Comparison of ENCODE assay signal across 1 cellular context in genomic region chr14:24052656-24053547, GRCh38.
TF ChIP-seq lines count a peak whose summit lies in the region.

No MANE protein-coding gene starts in this region.

TF ChIP-seq in HepG2, 621 proteins besides CTCF, POLR2A, EP300 and RAD21 (continued from another document and continues in another):
- TF ChIP-seq ZHX1 (CRISPR knock-in tag; IDR thresholded peaks at IDR 0.05; ENCODE audit: low read depth) (no peak), NFAT5 (CRISPR knock-in tag; IDR thresholded peaks at IDR 0.05) (0 out of 2 replicates have a peak, but pooled peaks have one; percentile 51), ZNF567 (CRISPR knock-in tag; IDR thresholded peaks at IDR 0.05; ENCODE audit: borderline replicate concordance) (no peak), MTA1 (CRISPR knock-in tag; IDR thresholded peaks at IDR 0.05; ENCODE audit: borderline replicate concordance) (no peak), KLF16 (CRISPR knock-in tag; IDR thresholded peaks at IDR 0.05) (no peak), ZBTB1 (CRISPR knock-in tag; IDR thresholded peaks at IDR 0.05; ENCODE audit: borderline replicate concordance) (no peak), CCAR2 (optimal IDR thresholded peaks at IDR 0.05; ENCODE audit: low read depth, low read length) (no peak), ARID5B (CRISPR knock-in tag; IDR thresholded peaks at IDR 0.05) (no peak), MIER2 (CRISPR knock-in tag; IDR thresholded peaks at IDR 0.05) (no peak), ZNF451 (CRISPR knock-in tag; IDR thresholded peaks at IDR 0.05) (no peak), HOXD1 (CRISPR knock-in tag; IDR thresholded peaks at IDR 0.05) (no peak), SRSF1 (optimal IDR thresholded peaks at IDR 0.05; ENCODE audit: low read depth, low read length) (no peak), BHLHE40 (IDR thresholded peaks at IDR 0.05; ENCODE audit: low read length) (no peak), REL (CRISPR knock-in tag; conservative IDR thresholded peaks at IDR 0.05) (no peak; the same call in 1 of the 2 replicates), GLMP (CRISPR knock-in tag; IDR thresholded peaks at IDR 0.05; ENCODE audit: borderline replicate concordance) (no peak), ZNF549 (CRISPR knock-in tag; IDR thresholded peaks at IDR 0.05) (no peak), TRIM22 (IDR thresholded peaks at IDR 0.05) (no peak), ZNF382 (CRISPR knock-in tag; IDR thresholded peaks at IDR 0.05; ENCODE audit: borderline replicate concordance) (no peak), FOXA3 (CRISPR knock-in tag; IDR thresholded peaks at IDR 0.05) (no peak), CCDC6 (CRISPR knock-in tag; IDR thresholded peaks at IDR 0.05) (no peak), SOX13 (IDR thresholded peaks at IDR 0.05) (no peak), SOX13 (CRISPR knock-in tag; conservative IDR thresholded peaks at IDR 0.05 in 1 of 2, IDR thresholded peaks at IDR 0.05 in 1 of 2) (no peak), ZNF761 (CRISPR knock-in tag; conservative IDR thresholded peaks at IDR 0.05) (no peak), ATF5 (CRISPR knock-in tag; IDR thresholded peaks at IDR 0.05; ENCODE audit: low read depth) (no peak), ZNF747 (CRISPR knock-in tag; IDR thresholded peaks at IDR 0.05; ENCODE audit: borderline replicate concordance) (no peak), ZNF441 (CRISPR knock-in tag; IDR thresholded peaks at IDR 0.05; ENCODE audit: borderline replicate concordance) (0 out of 2 replicates have a peak, but pooled peaks have one; percentile 20), AFF4 (CRISPR knock-in tag; IDR thresholded peaks at IDR 0.05) (no peak), ZNF552 (CRISPR knock-in tag; IDR thresholded peaks at IDR 0.05; ENCODE audit: borderline replicate concordance) (no peak), TBL1XR1 (IDR thresholded peaks at IDR 0.05; ENCODE audit: borderline replicate concordance, low read length, partially characterized antibody) (no peak), MAX (IDR thresholded peaks at IDR 0.05) (no peak), ATF4 (CRISPR knock-in tag; IDR thresholded peaks at IDR 0.05) (no peak), BCLAF1 (IDR thresholded peaks at IDR 0.05) (no peak), SNRNP70 (IDR thresholded peaks at IDR 0.05; ENCODE audit: low read depth, low read length) (no peak), ZNF629 (CRISPR knock-in tag; conservative IDR thresholded peaks at IDR 0.05) (no peak), ZNF326 (CRISPR knock-in tag; IDR thresholded peaks at IDR 0.05; ENCODE audit: borderline replicate concordance) (no peak), ZNF619 (CRISPR knock-in tag; IDR thresholded peaks at IDR 0.05) (no peak)
